In genomic region chr3:180912304-180913226, GRCh38 we compare ENCODE assay signal across 8 cellular contexts. TPM values are rescaled to one million over a fixed set of nuclear protein-coding genes. Genes with fewer than 3 reads are reported as not detected.
DNase-seq lines count a peak whose midpoint lies in the region; ATAC-seq and TF ChIP-seq lines count a peak whose summit lies in the region.

Gene FXR1 (plus strand): TSS chr3:180912670. CDS start chr3:180912686, 16 bp downstream.

- ATAC-seq in HG02885 (IDR thresholded peaks at IDR 0.05; ENCODE audit: poor library complexity, unreplicated experiment), result peak; percentile 98

- H3K27ac ChIP-seq in right atrium auricular region (peak within 1 kb of the TSS; percentile 89 to 90), vagina (peak within 1 kb of the TSS; percentile 96)

- DNase-seq in NCI-H1694 (lab: John Stamatoyannopoulos, UW) (peak; percentile 81), amygdala (lab: John Stamatoyannopoulos, UW) (peak; percentile 34 to 99 (median 88)), right atrium auricular region (ENCODE audit: low spot score) (peak; percentile 88), putamen (ENCODE audit: low spot score) (peak; percentile 90), vagina (ENCODE audit: extremely low spot score in 2 of 2) (peak in 1 of 2 donors; percentile 89)

- H3K9me3 ChIP-seq in right atrium auricular region, result no peaks in the 10 kb centered on the region
- H3K9me3 ChIP-seq in vagina, result no peaks in the 10 kb centered on the region

- no peaks in the 10 kb centered on the region for H3K36me3 ChIP-seq in right atrium auricular region
- no peaks in the 10 kb centered on the region for H3K36me3 ChIP-seq in vagina

- H3K27me3 ChIP-seq in right atrium auricular region (no peaks in the 10 kb centered on the region), vagina (no peaks in the 10 kb centered on the region)

- TF ChIP-seq POLR2A in GM15510 (IDR thresholded peaks at IDR 0.05; ENCODE audit: borderline replicate concordance, extremely low read depth, insufficient read length), result peak; percentile 70
- peak in 1 of 2 donors; percentile 68 for TF ChIP-seq POLR2A in vagina (IDR thresholded peaks at IDR 0.05)

- H3K9me3 Mint-ChIP-seq in T-helper 1 cell treated with Interleukin-12 subunit alpha and Interleukin-12 subunit beta and Interleukin-4 antibody, amounts not matched to agents 30 μg/mL and 1 μg/mL, for 36 hours, result no peaks in the 10 kb centered on the region

- H3K4me3 ChIP-seq in right atrium auricular region, result peak within 1 kb of the TSS; percentile 78 to 82
- peak within 1 kb of the TSS; percentile 84 to 90 for H3K4me3 ChIP-seq in vagina

- H3K4me3 Mint-ChIP-seq in T-helper 1 cell treated with Interleukin-12 subunit alpha and Interleukin-12 subunit beta and Interleukin-4 antibody, amounts not matched to agents 30 μg/mL and 1 μg/mL, for 36 hours, result peak within 1 kb of the TSS; percentile 96

- no peaks in the 10 kb centered on the region for H3K27me3 Mint-ChIP-seq in T-helper 1 cell treated with Interleukin-12 subunit alpha and Interleukin-12 subunit beta and Interleukin-4 antibody, amounts not matched to agents 30 μg/mL and 1 μg/mL, for 36 hours (ENCODE audit: low read depth)

- peak within 1 kb of the TSS; percentile 93 for H3K27ac Mint-ChIP-seq in T-helper 1 cell treated with Interleukin-12 subunit alpha and Interleukin-12 subunit beta and Interleukin-4 antibody, amounts not matched to agents 30 μg/mL and 1 μg/mL, for 36 hours

- peaks cover 27% of the 10 kb centered on the region for H3K4me1 Mint-ChIP-seq in T-helper 1 cell treated with Interleukin-12 subunit alpha and Interleukin-12 subunit beta and Interleukin-4 antibody, amounts not matched to agents 30 μg/mL and 1 μg/mL, for 36 hours (ENCODE audit: low read depth)

- TF ChIP-seq CTCF in right atrium auricular region (IDR thresholded peaks at IDR 0.05) (peak; percentile 83 to 96), vagina (IDR thresholded peaks at IDR 0.05) (peak; percentile 16 to 81 (median 61))

- intact Hi-C loops in vagina (cut with DNase I), result no loop called here

- peaks cover 12% of the 10 kb centered on the region for H3K36me3 Mint-ChIP-seq in T-helper 1 cell treated with Interleukin-12 subunit alpha and Interleukin-12 subunit beta and Interleukin-4 antibody, amounts not matched to agents 30 μg/mL and 1 μg/mL, for 36 hours (ENCODE audit: low read depth)

- peaks cover 0 to 34% of the 10 kb centered on the region in 2 donors for H3K4me1 ChIP-seq in right atrium auricular region
- H3K4me1 ChIP-seq in vagina, result peaks cover 34% of the 10 kb centered on the region

RNA-seq across cellular contexts. Expression of gene FXR1, which starts in this region (rescaled TPM):
- total RNA-seq in right atrium auricular region (100 to 1,000 TPM; 147 to 168 TPM), vagina (99.7 TPM)
